Comparison of ENCODE assay signal across 11 cellular contexts in genomic region chr9:134130503-134131375, GRCh38.
DNase-seq lines count a peak whose midpoint lies in the region; ATAC-seq and TF ChIP-seq lines count a peak whose summit lies in the region.
"Had no signal": no experiment of that assay in that cellular context is flagged by ENCODE, and none has a peak within 500 bp of the region (broad histone marks: within the 10 kb centered on the region; RNA-seq: fewer than 3 reads in every experiment).

No MANE protein-coding gene starts in this region.

- TF ChIP-seq CTCF in AG10803 (conservative IDR thresholded peaks at IDR 0.05; ENCODE audit: low read length) (no peak), nephron (IDR thresholded peaks at IDR 0.05; ENCODE audit: unreplicated experiment in 3 of 3) (no peak)

- no peaks in the 10 kb centered on the region for H3K9me3 Mint-ChIP-seq in nephron
- H3K9me3 Mint-ChIP-seq: activated naive CD8-positive, alpha-beta T cell treated with anti-CD3 and anti-CD28 coated beads, Interleukin-2, amount 10 ng/mL, durations not matched to agents 7 days and 5 days; CD8-positive, alpha-beta T cell had no signal

- H3K4me3 Mint-ChIP-seq in nephron: peak overlapping the region in 2 of 3 experiments; percentile 34 to 59
- H3K4me3 Mint-ChIP-seq: activated naive CD8-positive, alpha-beta T cell treated with anti-CD3 and anti-CD28 coated beads, Interleukin-2, amount 10 ng/mL, durations not matched to agents 7 days and 5 days; CD8-positive, alpha-beta T cell had no signal

- H3K4me3 ChIP-seq in AG10803 (ENCODE audit: low read length): no peak overlapping the region

- peak overlapping the region; percentile 76 to 86 (median 79) for H3K27ac Mint-ChIP-seq in nephron
- H3K27ac Mint-ChIP-seq: activated naive CD8-positive, alpha-beta T cell treated with anti-CD3 and anti-CD28 coated beads, Interleukin-2, amount 10 ng/mL, durations not matched to agents 7 days and 5 days; CD8-positive, alpha-beta T cell had no signal

- ATAC-seq in GM18505 (IDR thresholded peaks at IDR 0.05; ENCODE audit: unreplicated experiment) (no peak), HG03135 (IDR thresholded peaks at IDR 0.05; ENCODE audit: unreplicated experiment) (no peak), HG03175 (IDR thresholded peaks at IDR 0.05; ENCODE audit: unreplicated experiment) (no peak)
- ATAC-seq: CD8-positive, alpha-beta T cell had no signal

- H3K4me1 Mint-ChIP-seq in nephron: peaks cover 51% of the 10 kb centered on the region

- TF ChIP-seq POLR2A in GM18505 (IDR thresholded peaks at IDR 0.05; ENCODE audit: borderline replicate concordance, extremely low read depth, insufficient read depth, insufficient read length): no peak

- no peaks in the 10 kb centered on the region for H3K27me3 Mint-ChIP-seq in nephron (ENCODE audit: low read depth)
- H3K27me3 Mint-ChIP-seq: activated naive CD8-positive, alpha-beta T cell treated with anti-CD3 and anti-CD28 coated beads, Interleukin-2, amount 10 ng/mL, durations not matched to agents 7 days and 5 days had no signal

- DNase-seq in AG10803 (ENCODE audit: low read depth) (peak; percentile 31), NCI-H2107 treated with DMSO at 0.1 percent for 48 hours (lab: John Stamatoyannopoulos, UW; ENCODE audit: unreplicated experiment) (peak; percentile 61), fibroblast of peridontal ligament (ENCODE audit: extremely low read depth) (peak; percentile 30), HuH-7.5 (ENCODE audit: low spot score) (no peak)
- DNase-seq: activated naive CD8-positive, alpha-beta T cell treated with anti-CD3 and anti-CD28 coated beads, Interleukin-2, amount 10 ng/mL, durations not matched to agents 7 days and 5 days; CD8-positive, alpha-beta T cell; T-helper 1 cell had no signal

- no peaks in the 10 kb centered on the region for H3K36me3 Mint-ChIP-seq in nephron (ENCODE audit: low read depth)
- H3K36me3 Mint-ChIP-seq: activated naive CD8-positive, alpha-beta T cell treated with anti-CD3 and anti-CD28 coated beads, Interleukin-2, amount 10 ng/mL, durations not matched to agents 7 days and 5 days; CD8-positive, alpha-beta T cell had no signal
